In the genomic region with DNA sequence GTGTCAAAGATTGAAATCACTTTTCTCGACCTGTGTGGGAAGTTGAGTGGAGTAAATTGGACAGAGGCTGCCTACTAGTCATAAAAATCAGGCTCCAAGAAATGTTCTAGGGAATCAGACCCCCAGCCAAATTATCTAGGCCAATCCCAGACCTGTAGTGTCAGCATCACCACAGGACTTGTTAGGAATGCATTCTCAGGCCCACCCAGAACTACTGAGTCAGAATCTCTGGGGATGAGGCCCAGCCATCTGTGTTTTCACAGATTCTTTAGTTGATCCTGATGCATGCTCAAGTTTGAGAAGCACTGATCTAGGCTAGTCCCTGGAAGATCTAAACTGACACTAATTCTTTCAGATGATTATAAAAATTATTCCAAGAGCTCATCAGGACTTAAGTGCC, we compare ENCODE assay signal across 23 cellular contexts.
"Had no signal": no experiment of that assay in that cellular context is flagged by ENCODE, and none has a peak within 500 bp of the region (broad histone marks: within the 10 kb centered on the region; RNA-seq: fewer than 3 reads in every experiment).

No MANE protein-coding gene starts in this region.

- DNase-seq: colonic mucosa; cortex of kidney; dermis blood vessel endothelial cell; dorsolateral prefrontal cortex; effector CD4-positive, alpha-beta T cell; effector CD8-positive, alpha-beta T cell; effector memory CD4-positive, alpha-beta T cell; effector memory CD8-positive, alpha-beta T cell; endodermal cell; erythroblast; esophagus squamous epithelium; foreskin fibroblast; foreskin keratinocyte; foreskin melanocyte; glutamatergic neuron; head of caudate nucleus; heart left ventricle; heart right ventricle had no signal

- H3K27ac ChIP-seq: colonic mucosa, coronary artery, dorsolateral prefrontal cortex, epithelial cell of prostate, esophagus muscularis mucosa, esophagus squamous epithelium, foreskin keratinocyte, gastrocnemius medialis, heart left ventricle, heart right ventricle had no signal

- H3K36me3 ChIP-seq: colonic mucosa, esophagus muscularis mucosa, esophagus squamous epithelium, gastrocnemius medialis, heart left ventricle, heart right ventricle had no signal

- H3K27me3 ChIP-seq: colonic mucosa, esophagus muscularis mucosa, esophagus squamous epithelium, gastrocnemius medialis, heart left ventricle, heart right ventricle had no signal

- H3K4me1 ChIP-seq: colonic mucosa, esophagus muscularis mucosa, esophagus squamous epithelium, foreskin keratinocyte, gastrocnemius medialis, heart left ventricle, heart right ventricle had no signal

- H3K9me3 ChIP-seq: colonic mucosa, esophagus muscularis mucosa, esophagus squamous epithelium, gastrocnemius medialis, heart left ventricle, heart right ventricle had no signal

- ATAC-seq: effector memory CD8-positive, alpha-beta T cell; esophagus mucosa; foreskin keratinocyte; gastrocnemius medialis had no signal

- H3K4me3 ChIP-seq: colonic mucosa, coronary artery, dorsolateral prefrontal cortex, esophagus muscularis mucosa, esophagus squamous epithelium, gastrocnemius medialis, heart left ventricle, heart right ventricle had no signal
